Comparison of ENCODE assay signal across 21 cellular contexts in genomic region chr17:20172378-20172775, GRCh38.
DNase-seq lines count a peak whose midpoint lies in the region; ATAC-seq and TF ChIP-seq lines count a peak whose summit lies in the region.
"Had no signal": no experiment of that assay in that cellular context is flagged by ENCODE, and none has a peak within 500 bp of the region (broad histone marks: within the 10 kb centered on the region; RNA-seq: fewer than 3 reads in every experiment).

No MANE protein-coding gene starts in this region.

- TF ChIP-seq EP300 in stomach (IDR thresholded peaks at IDR 0.05): no peak

- H3K4me3 ChIP-seq in HUES48 (ENCODE audit: low read depth, low read length) (no peak overlapping the region), stomach (no peak overlapping the region)
- H3K4me3 ChIP-seq: Peyer's patch, right atrium auricular region, upper lobe of right lung had no signal

- no peak for TF ChIP-seq POLR2A in stomach (IDR thresholded peaks at IDR 0.05)

- no peak for ATAC-seq in GM18517 (IDR thresholded peaks at IDR 0.05; ENCODE audit: unreplicated experiment)
- ATAC-seq: activated T-cell treated with anti-CD3 and anti-CD28 coated beads, Interleukin-2, amount 50 U/mL, for 72 hours; left lobe of liver had no signal

- H3K36me3 ChIP-seq in HUES48 (ENCODE audit: control insufficient read depth, insufficient read depth, low read length) (no peaks in the 10 kb centered on the region), stomach (no peaks in the 10 kb centered on the region)
- H3K36me3 ChIP-seq: Peyer's patch, right atrium auricular region, upper lobe of right lung had no signal

- H3K9me3 ChIP-seq in HUES48 (ENCODE audit: control insufficient read depth, insufficient read depth, low read length): no peaks in the 10 kb centered on the region
- no peaks in the 10 kb centered on the region for H3K9me3 ChIP-seq in stomach
- H3K9me3 ChIP-seq: Peyer's patch, right atrium auricular region, upper lobe of right lung had no signal

- TF ChIP-seq CTCF in stomach (IDR thresholded peaks at IDR 0.05): no peak

- H3K27ac ChIP-seq in HUES48 (ENCODE audit: low read depth, low read length): peak overlapping the region; percentile 21
- H3K27ac ChIP-seq in stomach: peak overlapping the region in 3 of 5 donors; percentile 33 to 45 (median 43)
- H3K27ac ChIP-seq: KMS-11, Peyer's patch, right atrium auricular region, upper lobe of right lung had no signal

- no peak overlapping the region for H3K9ac ChIP-seq in HUES48 (ENCODE audit: low read depth, low read length)
- H3K9ac ChIP-seq: KMS-11 had no signal

- H3K4me1 ChIP-seq in HUES48 (ENCODE audit: control insufficient read depth, insufficient read depth, low read length) (peaks cover 49% of the 10 kb centered on the region), stomach (peaks cover 10 to 36% (median 20%) of the 10 kb centered on the region in 4 donors)
- H3K4me1 ChIP-seq: Peyer's patch, right atrium auricular region had no signal

- intact Hi-C loops in stomach (cut with DNase I; ENCODE audit: low total_unique reads): no loop called here

- H3K27me3 ChIP-seq in HUES48 (ENCODE audit: control insufficient read depth, insufficient read depth, low read length): no peaks in the 10 kb centered on the region
- H3K27me3 ChIP-seq in stomach: no peaks in the 10 kb centered on the region
- H3K27me3 ChIP-seq: Peyer's patch, right atrium auricular region, upper lobe of right lung had no signal

- DNase-seq in SW480 (ENCODE audit: low spot score) (peak; percentile 10), left kidney (ENCODE audit: low read depth, low spot score) (peak; percentile 24), stomach (no peak), DMS153 treated with DMSO at 0.1 percent for 48 hours (lab: John Stamatoyannopoulos, UW; ENCODE audit: unreplicated experiment) (no peak), GOT3 (lab: John Stamatoyannopoulos, UW) (no peak)
- DNase-seq: activated CD4-positive, CD25-positive, alpha-beta regulatory T cell treated with anti-CD3 and anti-CD28 coated beads, Interleukin-2, amount 50 U/mL, for 72 hours; activated naive CD4-positive, alpha-beta T cell treated with anti-CD3 and anti-CD28 coated beads, Interleukin-2, amount 50 U/mL, for 16 hours; activated T-cell treated with anti-CD3 and anti-CD28 coated beads, Interleukin-2, amount 50 U/mL, for 72 hours; aorta; effector CD8-positive, alpha-beta T cell; NCI-H187; NCI-H2227 treated with DMSO at 0.1 percent for 48 hours; occipital lobe; Peyer's patch; stimulated activated CD4-positive, alpha-beta T cell treated with anti-CD3 and anti-CD28 coated beads, Interleukin-12 subunit alpha, Interleukin-12 subunit beta, amount 100 ng/mL, for 4 hours; upper lobe of right lung had no signal

- WGBS in stomach, 5 donors: 23 to 72% (median 41%) methylated on average over 2 of the region's 2 CpGs

Comparison
In these comparisons a context has a peak if more than half of its experiments do, and no peak if none do; other contexts are left out.
1. DNase-seq: peak in SW480 (single experiment) and left kidney (single experiment); none in stomach (single experiment), DMS153 treated with DMSO at 0.1 percent for 48 hours (single experiment) and GOT3 (single experiment).